In the genomic region with DNA sequence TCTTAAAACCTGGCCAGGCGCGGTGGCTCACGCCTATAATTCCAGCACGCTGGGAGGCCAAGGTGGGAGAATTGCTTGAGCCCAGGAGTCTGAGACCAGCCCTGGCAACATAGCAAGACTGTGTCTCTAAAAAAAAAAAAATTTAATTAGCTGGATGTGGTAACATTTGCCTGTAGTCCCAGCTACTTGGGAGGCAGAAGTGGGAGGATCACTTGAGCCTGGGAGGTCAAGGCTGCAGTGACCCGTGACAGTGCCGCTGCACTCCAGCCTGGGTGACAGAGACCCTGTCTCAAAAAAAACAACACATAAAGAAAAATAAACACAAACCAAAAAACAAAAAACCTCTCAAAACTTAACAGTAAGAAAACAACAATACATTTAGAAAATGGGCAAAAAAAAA, we compare ENCODE assay signal across 29 cellular contexts.
"Had no signal": no experiment of that assay in that cellular context is flagged by ENCODE, and none has a peak within 500 bp of the region (broad histone marks: within the 10 kb centered on the region; RNA-seq: fewer than 3 reads in every experiment).

No MANE protein-coding gene starts in this region.

- H3K4me3 Mint-ChIP-seq: activated CD4-positive, alpha-beta memory T cell treated with anti-CD3 and anti-CD28 coated beads, Interleukin-2, amount 10 ng/mL, durations not matched to agents 7 days and 5 days; activated CD4-positive, alpha-beta T cell treated with anti-CD3 and anti-CD28 coated beads, Interleukin-2, amount 10 ng/mL, durations not matched to agents 7 days and 5 days; activated naive CD8-positive, alpha-beta T cell; brain; neural crest cell had no signal

- H3K27me3 ChIP-seq: cardiac muscle cell, colonic mucosa, gastrocnemius medialis, pancreas, right atrium auricular region, suprapubic skin, tibial nerve had no signal

- H3K36me3 ChIP-seq: cardiac muscle cell, colonic mucosa, gastrocnemius medialis, pancreas, prostate gland, right atrium auricular region had no signal

- H3K4me1 ChIP-seq: colonic mucosa, prostate gland had no signal

- H3K9me3 Mint-ChIP-seq: activated CD4-positive, alpha-beta memory T cell treated with anti-CD3 and anti-CD28 coated beads, Interleukin-2, amount 10 ng/mL, durations not matched to agents 7 days and 5 days; brain; naive B cell; neural crest cell had no signal

- H3K27ac ChIP-seq: cardiac muscle cell, colonic mucosa, gastrocnemius medialis, pancreas, prostate gland, right atrium auricular region, suprapubic skin, tibial nerve had no signal

- H3K4me3 ChIP-seq: cardiac muscle cell, colonic mucosa, gastrocnemius medialis, pancreas, prostate gland, right atrium auricular region, suprapubic skin, tibial nerve had no signal

- H3K27ac Mint-ChIP-seq: activated CD4-positive, alpha-beta memory T cell treated with anti-CD3 and anti-CD28 coated beads, Interleukin-2, amount 10 ng/mL, durations not matched to agents 7 days and 5 days; activated CD4-positive, alpha-beta T cell treated with anti-CD3 and anti-CD28 coated beads, Interleukin-2, amount 10 ng/mL, durations not matched to agents 7 days and 5 days; activated naive CD8-positive, alpha-beta T cell had no signal

- FAIRE-seq: islet of Langerhans, pancreas had no signal

- H3K9me3 ChIP-seq: colonic mucosa, gastrocnemius medialis, pancreas, prostate gland, right atrium auricular region, suprapubic skin, tibial nerve had no signal

- ATAC-seq: gastrocnemius medialis, pancreas had no signal

- H3K27me3 Mint-ChIP-seq: activated CD4-positive, alpha-beta memory T cell treated with anti-CD3 and anti-CD28 coated beads, Interleukin-2, amount 10 ng/mL, durations not matched to agents 7 days and 5 days; activated CD4-positive, alpha-beta T cell treated with anti-CD3 and anti-CD28 coated beads, Interleukin-2, amount 10 ng/mL, durations not matched to agents 7 days and 5 days; activated naive CD8-positive, alpha-beta T cell; brain; naive B cell had no signal

- DNase-seq: activated CD4-positive, alpha-beta memory T cell treated with anti-CD3 and anti-CD28 coated beads, Interleukin-2, amount 10 ng/mL, durations not matched to agents 7 days and 5 days; activated CD4-positive, alpha-beta T cell treated with anti-CD3 and anti-CD28 coated beads for 1 hour; activated CD4-positive, alpha-beta T cell treated with anti-CD3 and anti-CD28 coated beads, Interleukin-2, amount 10 ng/mL, durations not matched to agents 7 days and 5 days; activated effector memory CD4-positive, alpha-beta T cell treated with Interleukin-2 at 50 U/mL for 16 hours; activated naive CD4-positive, alpha-beta T cell treated with Interleukin-2 at 50 U/mL for 16 hours; activated T-cell treated with anti-CD3 and anti-CD28 coated beads, Interleukin-2, amount 50 U/mL, for 48 hours; aorta; cerebellar nuclear complex; colonic mucosa; effector CD8-positive, alpha-beta T cell; gastrocnemius medialis; glutamatergic neuron; mammary epithelial cell; naive B cell; nucleus accumbens; pancreas; stimulated activated CD4-positive, alpha-beta T cell treated with anti-CD3 and anti-CD28 coated beads, Interleukin-15, amount 100 ng/mL, for 24 hours; stimulated activated CD4-positive, alpha-beta T cell treated with anti-CD3 and anti-CD28 coated beads, Interleukin-2, amount 100 ng/mL, for 24 hours; stimulated activated naive CD4-positive, alpha-beta T cell; T-helper 2 cell had no signal
